11 cellular contexts compared by ENCODE assay signal in the genomic region with DNA sequence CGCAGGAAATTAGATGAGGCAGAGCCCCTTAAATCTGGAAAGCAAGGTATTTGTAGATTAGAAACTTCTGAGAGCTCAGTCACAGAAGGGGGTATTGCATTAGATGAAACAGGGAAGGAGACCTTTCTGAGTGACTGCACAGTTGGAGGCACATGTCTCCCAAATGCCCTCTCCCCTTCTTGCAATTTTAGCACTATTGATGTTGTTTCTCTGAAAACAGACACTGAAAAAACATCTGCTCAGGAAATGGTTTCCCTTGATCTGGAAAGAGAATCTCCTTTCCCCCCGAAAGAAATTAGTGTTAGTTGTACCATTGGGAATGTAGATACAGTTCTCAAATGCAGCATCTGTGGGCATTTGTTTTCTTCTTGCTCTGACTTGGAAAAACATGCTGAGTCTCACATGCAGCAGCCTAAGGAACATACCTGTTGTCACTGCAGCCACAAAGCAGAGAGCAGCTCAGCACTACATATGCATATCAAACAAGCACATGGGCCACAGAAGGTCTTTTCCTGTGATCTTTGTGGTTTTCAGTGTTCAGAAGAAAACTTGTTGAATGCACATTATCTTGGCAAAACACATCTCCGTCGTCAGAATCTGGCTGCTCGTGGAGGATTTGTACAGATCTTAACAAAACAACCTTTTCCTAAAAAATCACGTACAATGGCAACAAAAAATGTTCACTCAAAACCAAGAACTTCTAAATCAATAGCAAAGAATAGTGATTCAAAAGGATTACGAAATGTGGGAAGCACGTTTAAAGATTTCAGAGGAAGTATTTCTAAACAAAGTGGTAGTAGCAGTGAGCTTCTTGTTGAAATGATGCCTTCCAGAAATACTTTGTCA. TPM values are rescaled to one million over a fixed set of nuclear protein-coding genes. Genes with fewer than 3 reads are reported as not detected.
DNase-seq lines count a peak whose midpoint lies in the region; ATAC-seq and TF ChIP-seq lines count a peak whose summit lies in the region.
"Had no signal": no experiment of that assay in that cellular context is flagged by ENCODE, and none has a peak within 500 bp of the region (broad histone marks: within the 10 kb centered on the region; RNA-seq: fewer than 3 reads in every experiment).

No MANE protein-coding gene starts in this region.

- no peak for TF ChIP-seq CTCF in neural crest cell (conservative IDR thresholded peaks at IDR 0.05)

- H3K9me3 Mint-ChIP-seq in activated CD4-positive, alpha-beta T cell treated with anti-CD3 and anti-CD28 coated beads, Interleukin-2, amount 10 ng/mL, durations not matched to agents 24 days and 14 days, result no peaks in the 10 kb centered on the region
- H3K9me3 Mint-ChIP-seq in neural crest cell, result no peaks in the 10 kb centered on the region

- peak overlapping the region; percentile 94 for H3K27ac Mint-ChIP-seq in activated CD4-positive, alpha-beta T cell treated with anti-CD3 and anti-CD28 coated beads, Interleukin-2, amount 10 ng/mL, durations not matched to agents 24 days and 14 days
- H3K27ac Mint-ChIP-seq in neural crest cell (ENCODE audit: unreplicated experiment), result peak overlapping the region; percentile 54

- ATAC-seq in HG03432 (IDR thresholded peaks at IDR 0.05; ENCODE audit: unreplicated experiment), result no peak
- ATAC-seq: A549 had no signal

- H3K36me3 Mint-ChIP-seq in activated CD4-positive, alpha-beta T cell treated with anti-CD3 and anti-CD28 coated beads, Interleukin-2, amount 10 ng/mL, durations not matched to agents 24 days and 14 days (ENCODE audit: low read depth), result peaks cover 36% of the 10 kb centered on the region
- H3K36me3 Mint-ChIP-seq in neural crest cell (ENCODE audit: low read depth), result peaks cover 13% of the 10 kb centered on the region

- peaks cover 38% of the 10 kb centered on the region for H3K4me1 Mint-ChIP-seq in activated CD4-positive, alpha-beta T cell treated with anti-CD3 and anti-CD28 coated beads, Interleukin-2, amount 10 ng/mL, durations not matched to agents 24 days and 14 days
- no peaks in the 10 kb centered on the region for H3K4me1 Mint-ChIP-seq in neural crest cell

- peak overlapping the region; percentile 83 for H3K4me3 Mint-ChIP-seq in activated CD4-positive, alpha-beta T cell treated with anti-CD3 and anti-CD28 coated beads, Interleukin-2, amount 10 ng/mL, durations not matched to agents 24 days and 14 days
- no peak overlapping the region for H3K4me3 Mint-ChIP-seq in neural crest cell

- peak; percentile 81 for DNase-seq in activated CD4-positive, alpha-beta T cell treated with anti-CD3 and anti-CD28 coated beads, Interleukin-2, amount 10 ng/mL, durations not matched to agents 24 days and 14 days
- DNase-seq in activated CD4-positive, alpha-beta T cell treated with anti-CD3 and anti-CD28 coated beads for 4 hours, result no peak
- DNase-seq in NOMO-1 treated with DMSO at 0.1 percent for 48 hours (lab: John Stamatoyannopoulos, UW; ENCODE audit: unreplicated experiment), result peak; percentile 77
- peak; percentile 55 for DNase-seq in astrocyte of the hippocampus (ENCODE audit: low read depth, low spot score)
- no peak for DNase-seq in neural crest cell (ENCODE audit: low read depth, low spot score)
- no peak for DNase-seq in COLO668 (lab: John Stamatoyannopoulos, UW; ENCODE audit: unreplicated experiment)
- DNase-seq in NCI-H1417 (lab: John Stamatoyannopoulos, UW), result no peak
- DNase-seq: islet precursor cell, transverse colon had no signal

- no peaks in the 10 kb centered on the region for H3K27me3 Mint-ChIP-seq in activated CD4-positive, alpha-beta T cell treated with anti-CD3 and anti-CD28 coated beads, Interleukin-2, amount 10 ng/mL, durations not matched to agents 24 days and 14 days
- H3K27me3 Mint-ChIP-seq in neural crest cell (ENCODE audit: low read depth), result no peaks in the 10 kb centered on the region

- intact Hi-C loops in activated CD4-positive, alpha-beta T cell treated with anti-CD3 and anti-CD28 coated beads, Interleukin-2, amount 10 ng/mL, durations not matched to agents 24 days and 14 days (cut with micrococcal nuclease), result loop anchor here (2.0 to 10.0 kb wide), 2 partner anchors 35 to 443 kb away; partner anchors contain the start of gene ZNF407

RNA-seq across cellular contexts. Expression of gene ZNF407, which starts 33.8 kb away (rescaled TPM):
- 17.8 and 18.1 TPM in 2 replicates for total RNA-seq in activated CD4-positive, alpha-beta T cell treated with anti-CD3 and anti-CD28 coated beads, Interleukin-2, amount 10 ng/mL, durations not matched to agents 24 days and 14 days
- total RNA-seq in neural crest cell, result 13.1 and 13.2 TPM in 2 replicates

Comparison
In these comparisons a context has a peak if more than half of its experiments do, and no peak if none do; other contexts are left out.
1. DNase-seq: peak in activated CD4-positive, alpha-beta T cell treated with anti-CD3 and anti-CD28 coated beads, Interleukin-2, amount 10 ng/mL, durations not matched to agents 24 days and 14 days (single experiment), NOMO-1 treated with DMSO at 0.1 percent for 48 hours (single experiment) and astrocyte of the hippocampus (single experiment); none in activated CD4-positive, alpha-beta T cell treated with anti-CD3 and anti-CD28 coated beads for 4 hours (0 of 2), neural crest cell (single experiment), COLO668 (single experiment) and NCI-H1417 (0 of 3).